Comparison of ENCODE assay signal across 1 cellular context in genomic region chr15:98311566-98312188, GRCh38.
TF ChIP-seq lines count a peak whose summit lies in the region.

No MANE protein-coding gene starts in this region.

TF ChIP-seq in H1, 55 proteins besides CTCF, POLR2A, EP300 and RAD21 (continued from another document):
- TF ChIP-seq ATF2 (IDR thresholded peaks at IDR 0.05; ENCODE audit: low read length): peak; percentile 82; the same call in 1 of the 2 replicates
- TF ChIP-seq MAFK (IDR thresholded peaks at IDR 0.05; ENCODE audit: low read depth, low read length): no peak
- TF ChIP-seq CEBPB (IDR thresholded peaks at IDR 0.05; ENCODE audit: low read depth, low read length): peak; percentile 53; the same call in 1 of the 2 replicates
- TF ChIP-seq SP4 (IDR thresholded peaks at IDR 0.05; ENCODE audit: low read length): no peak
- TF ChIP-seq ATF3 (IDR thresholded peaks at IDR 0.05; ENCODE audit: insufficient read depth, low read depth, low read length): no peak
- no peak for TF ChIP-seq POLR2AphosphoS5 (IDR thresholded peaks at IDR 0.05; ENCODE audit: low read depth, low read length)
- TF ChIP-seq CHD1 (IDR thresholded peaks at IDR 0.05; ENCODE audit: low read depth, low read length): no peak
- TF ChIP-seq TAF1 (IDR thresholded peaks at IDR 0.05; ENCODE audit: low read depth, low read length): no peak
- TF ChIP-seq SAP30 (IDR thresholded peaks at IDR 0.05; ENCODE audit: insufficient read depth, insufficient replicate concordance, low read length): no peak
- no peak for TF ChIP-seq EZH2 (IDR thresholded peaks at IDR 0.05; ENCODE audit: low read depth, low read length, severe bottlenecking)
- TF ChIP-seq YY1 (IDR thresholded peaks at IDR 0.05; ENCODE audit: low read depth, low read length): no peak
TF ChIP-seq in H1: peak in this region for 4.
